ENCODE assay signal across 14 cellular contexts in genomic region chr10:69377936-69378335, GRCh38. TPM values are rescaled to one million over a fixed set of nuclear protein-coding genes. Genes with fewer than 3 reads are reported as not detected.
A peak's percentile ranks its signal among the peaks of the same experiment; 100 is the strongest.
DNase-seq lines count a peak whose midpoint lies in the region; ATAC-seq and TF ChIP-seq lines count a peak whose summit lies in the region.
"Had no signal": no experiment of that assay in that cellular context is flagged by ENCODE, and none has a peak within 500 bp of the region (broad histone marks: within the 10 kb centered on the region; RNA-seq: fewer than 3 reads in every experiment).

No MANE protein-coding gene starts in this region.

- 22 to 39% methylated on average over 3 of the region's 3 CpGs for WGBS in esophagus squamous epithelium, 2 donors

- peaks cover 6% of the 10 kb centered on the region for H3K4me1 Mint-ChIP-seq in activated T-cell treated with anti-CD3 and anti-CD28 coated beads, Interleukin-2, amount 50 U/mL, for 72 hours (ENCODE audit: low read depth)
- no peaks in the 10 kb centered on the region for H3K4me1 Mint-ChIP-seq in activated T-cell treated with anti-CD3 and anti-CD28 coated beads, Interleukin-2, amount 50 U/mL, for 4 hours (ENCODE audit: low read depth)

- no peak overlapping the region for H3K4me3 Mint-ChIP-seq in activated T-cell treated with anti-CD3 and anti-CD28 coated beads, Interleukin-2, amount 50 U/mL, for 72 hours
- H3K4me3 Mint-ChIP-seq in activated T-cell treated with anti-CD3 and anti-CD28 coated beads, Interleukin-2, amount 50 U/mL, for 4 hours = no peak overlapping the region

- no peaks in the 10 kb centered on the region for H3K9me3 Mint-ChIP-seq in activated T-cell treated with anti-CD3 and anti-CD28 coated beads, Interleukin-2, amount 50 U/mL, for 72 hours
- no peaks in the 10 kb centered on the region for H3K9me3 Mint-ChIP-seq in activated T-cell treated with anti-CD3 and anti-CD28 coated beads, Interleukin-2, amount 50 U/mL, for 4 hours

- H3K27me3 Mint-ChIP-seq in activated T-cell treated with anti-CD3 and anti-CD28 coated beads, Interleukin-2, amount 50 U/mL, for 72 hours (ENCODE audit: low read depth) = no peaks in the 10 kb centered on the region
- no peaks in the 10 kb centered on the region for H3K27me3 Mint-ChIP-seq in activated T-cell treated with anti-CD3 and anti-CD28 coated beads, Interleukin-2, amount 50 U/mL, for 4 hours (ENCODE audit: low read depth)

- H3K27ac Mint-ChIP-seq in activated T-cell treated with anti-CD3 and anti-CD28 coated beads, Interleukin-2, amount 50 U/mL, for 72 hours = peak overlapping the region; percentile 34

- no peak overlapping the region for H3K4me3 ChIP-seq in esophagus squamous epithelium
- H3K4me3 ChIP-seq in muscle layer of colon (ENCODE audit: low read depth in 1 of 2, low read length in 2 of 2) = no peak overlapping the region
- no peak overlapping the region for H3K4me3 ChIP-seq in thoracic aorta
- H3K4me3 ChIP-seq: GM23248 had no signal

- DNase-seq in activated T-cell treated with anti-CD3 and anti-CD28 coated beads, Interleukin-2, amount 50 U/mL, for 72 hours = no peak
- DNase-seq in activated T-cell treated with anti-CD3 and anti-CD28 coated beads, Interleukin-2, amount 50 U/mL, for 4 hours = no peak
- no peak for DNase-seq in esophagus squamous epithelium (lab: John Stamatoyannopoulos, UW)
- DNase-seq in thoracic aorta (ENCODE audit: low spot score) = no peak
- DNase-seq in posterior cingulate gyrus = no peak
- DNase-seq: activated CD8-positive, alpha-beta memory T cell treated with anti-CD3 and anti-CD28 coated beads, Interleukin-2, amount 50 U/mL, for 4 hours; DMS53; GM23248; NCI-H1417 treated with DMSO at 0.1 percent for 48 hours; NCI-H510A treated with DMSO at 0.1 percent for 48 hours; T-helper 9 cell had no signal

- H3K9ac ChIP-seq in muscle layer of colon (ENCODE audit: low read length) = no peak overlapping the region
- H3K9ac ChIP-seq: GM23248 had no signal

- H3K27me3 ChIP-seq in esophagus squamous epithelium (no peaks in the 10 kb centered on the region), muscle layer of colon (ENCODE audit: control insufficient read depth in 1 of 2, insufficient read depth in 2 of 2, low read length in 2 of 2) (no peaks in the 10 kb centered on the region), thoracic aorta (replicated peaks; ENCODE audit: insufficient read depth) (no peaks in the 10 kb centered on the region)

- H3K9me3 ChIP-seq in esophagus squamous epithelium = no peaks in the 10 kb centered on the region
- H3K9me3 ChIP-seq in muscle layer of colon (ENCODE audit: low read length) = no peaks in the 10 kb centered on the region
- H3K9me3 ChIP-seq in thoracic aorta = no peaks in the 10 kb centered on the region

- TF ChIP-seq CTCF in esophagus squamous epithelium (IDR thresholded peaks at IDR 0.05) (no peak), thoracic aorta (IDR thresholded peaks at IDR 0.05) (no peak)

- no peak for ATAC-seq in activated T-cell treated with anti-CD3 and anti-CD28 coated beads, Interleukin-2, amount 50 U/mL, for 72 hours (replicated peaks in 1 of 2)
- ATAC-seq in activated T-cell treated with anti-CD3 and anti-CD28 coated beads, Interleukin-2, amount 50 U/mL, for 4 hours = no peak
- ATAC-seq in thoracic aorta (ENCODE audit: insufficient number of reproducible peaks, low FRiP score, low read depth) (no peak), HG02588 (IDR thresholded peaks at IDR 0.05; ENCODE audit: unreplicated experiment) (no peak), HG02840 (IDR thresholded peaks at IDR 0.05; ENCODE audit: low FRiP score, unreplicated experiment) (no peak)

- H3K4me1 ChIP-seq in esophagus squamous epithelium = peaks cover 35 to 74% (median 46%) of the 10 kb centered on the region in 3 donors
- H3K4me1 ChIP-seq in muscle layer of colon (ENCODE audit: insufficient read depth, low read length) = peaks cover 26% of the 10 kb centered on the region
- peaks cover 15 to 32% of the 10 kb centered on the region in 2 donors for H3K4me1 ChIP-seq in thoracic aorta (ENCODE audit: control insufficient read depth in 1 of 2, low read depth in 2 of 2)

- H3K36me3 Mint-ChIP-seq in activated T-cell treated with anti-CD3 and anti-CD28 coated beads, Interleukin-2, amount 50 U/mL, for 72 hours (ENCODE audit: insufficient read depth in 2 of 2) = peaks cover 11 to 15% of the 10 kb centered on the region in 2 donors
- H3K36me3 Mint-ChIP-seq in activated T-cell treated with anti-CD3 and anti-CD28 coated beads, Interleukin-2, amount 50 U/mL, for 4 hours (ENCODE audit: insufficient read depth) = peaks cover 31% of the 10 kb centered on the region

- peak overlapping the region; percentile 39 to 91 (median 89) for H3K27ac ChIP-seq in esophagus squamous epithelium
- peak overlapping the region; percentile 63 for H3K27ac ChIP-seq in muscle layer of colon (ENCODE audit: low read depth, low read length)
- peak overlapping the region; percentile 45 to 58 for H3K27ac ChIP-seq in thoracic aorta
- H3K27ac ChIP-seq: GM23248 had no signal

- no peak for TF ChIP-seq POLR2A in esophagus squamous epithelium (IDR thresholded peaks at IDR 0.05)

- intact Hi-C loops in esophagus squamous epithelium (cut with DNase I) (no loop called here), posterior cingulate gyrus (cut with DNase I) (loop anchor here (5.0 kb wide), 1 partner anchor 51 kb away; no protein-coding TSS in a partner anchor)

- H3K36me3 ChIP-seq in esophagus squamous epithelium (peaks cover 9 to 83% (median 12%) of the 10 kb centered on the region in 3 donors), muscle layer of colon (ENCODE audit: insufficient read depth, low read length) (peaks cover 26% of the 10 kb centered on the region), thoracic aorta (peaks cover 26% of the 10 kb centered on the region)

RNA-seq across cellular contexts. Expression of gene TACR2, which starts 38.8 kb away (rescaled TPM):
- total RNA-seq in activated T-cell treated with anti-CD3 and anti-CD28 coated beads, Interleukin-2, amount 50 U/mL, for 72 hours = not detected
- total RNA-seq in activated T-cell treated with anti-CD3 and anti-CD28 coated beads, Interleukin-2, amount 50 U/mL, for 4 hours = under 1 TPM in 1 of 3 donors, not detected in 2; 0.11 TPM
- total RNA-seq in esophagus squamous epithelium (10 to 100 TPM in 1 of 4 donors, 1 to 10 TPM in 2, under 1 TPM in 1; 0.72 to 24.0 (median 4.4) TPM), thoracic aorta (under 1 TPM in 1 of 2 donors, not detected in 1; 0.27 TPM)
